Comparison of ENCODE assay signal across 9 cellular contexts in genomic region chr12:5648692-5649338, GRCh38.
DNase-seq lines count a peak whose midpoint lies in the region; ATAC-seq and TF ChIP-seq lines count a peak whose summit lies in the region.
"Had no signal": no experiment of that assay in that cellular context is flagged by ENCODE, and none has a peak within 500 bp of the region (broad histone marks: within the 10 kb centered on the region; RNA-seq: fewer than 3 reads in every experiment).

No MANE protein-coding gene starts in this region.

- H3K4me3 ChIP-seq in IMR-90 (ENCODE audit: insufficient read depth, low read depth, low read length) (no peak overlapping the region), upper lobe of left lung (no peak overlapping the region)

- DNase-seq in AG08395 (ENCODE audit: low spot score), result peak; percentile 56
- DNase-seq in IMR-90, result peak; percentile 58
- DNase-seq in RWPE1 (ENCODE audit: low spot score), result peak; percentile 12
- DNase-seq in left ventricle myocardium superior, result no peak
- DNase-seq in upper lobe of left lung, result no peak
- DNase-seq: activated naive CD8-positive, alpha-beta T cell treated with anti-CD3 and anti-CD28 coated beads, Interleukin-2, amount 10 ng/mL, durations not matched to agents 7 days and 5 days had no signal

- 86% methylated on average over 2 of the region's 9 CpGs; no CpG with 5 or more reads in 1 of the 2 experiments for WGBS in IMR-90 (ENCODE audit: extremely low coverage in 2 of 2, insufficient read length in 1 of 2), 2 experiments
- 44 to 60% methylated on average over 7 to 9 of the region's 9 CpGs for WGBS in upper lobe of left lung, 2 donors

- TF ChIP-seq CTCF in IMR-90 (conservative IDR thresholded peaks at IDR 0.05; ENCODE audit: low read depth, low read length) (peak; percentile 67), RWPE1 (conservative IDR thresholded peaks at IDR 0.05; ENCODE audit: low read depth) (no peak), upper lobe of left lung (IDR thresholded peaks at IDR 0.05) (peak in 4 of 6 experiments; percentile 24 to 43 (median 30))

- H4K91ac ChIP-seq in IMR-90 (ENCODE audit: insufficient read depth, low read depth, low read length), result no peak overlapping the region

- H3K4me1 ChIP-seq in IMR-90 (ENCODE audit: control insufficient read depth, insufficient read depth, low read length) (no peaks in the 10 kb centered on the region), upper lobe of left lung (peaks cover 0 to 10% (median 4%) of the 10 kb centered on the region in 4 donors)

- no peak overlapping the region for H2AFZ ChIP-seq in IMR-90 (replicated peaks; ENCODE audit: low read length, poor library complexity)

- ATAC-seq in IMR-90 (ENCODE audit: low read depth) (peak; percentile 88), left ventricle myocardium superior (peak; percentile 61), upper lobe of left lung (ENCODE audit: low FRiP score in 2 of 2) (peak; percentile 45 to 71), HG03354 (IDR thresholded peaks at IDR 0.05; ENCODE audit: poor library complexity, severe bottlenecking, unreplicated experiment) (no peak), HG02840 (IDR thresholded peaks at IDR 0.05; ENCODE audit: low FRiP score, unreplicated experiment) (no peak), GM21576 (IDR thresholded peaks at IDR 0.05; ENCODE audit: unreplicated experiment) (no peak)

- no peak overlapping the region for H2BK15ac ChIP-seq in IMR-90 (ENCODE audit: low read depth, low read length)

- TF ChIP-seq POLR2A in IMR-90 (IDR thresholded peaks at IDR 0.05; ENCODE audit: low read depth, low read length), result no peak
- TF ChIP-seq POLR2A in upper lobe of left lung (IDR thresholded peaks at IDR 0.05), result no peak

- no peak overlapping the region for H3K23ac ChIP-seq in IMR-90 (ENCODE audit: low read depth, low read length)

- no peak overlapping the region for H2BK5ac ChIP-seq in IMR-90 (ENCODE audit: low read depth, low read length, poor library complexity, severe bottlenecking)

- intact Hi-C loops in IMR-90 (cut with micrococcal nuclease), result loop anchor here (1.0 kb wide), 1 partner anchor 220 kb away; no protein-coding TSS in a partner anchor
- intact Hi-C loops in left ventricle myocardium superior (cut with micrococcal nuclease), result loop anchor here (5.0 kb wide), 1 partner anchor 222 kb away; no protein-coding TSS in a partner anchor

- H3K9me3 ChIP-seq in IMR-90 (ENCODE audit: control insufficient read depth, insufficient read depth, low read length) (no peaks in the 10 kb centered on the region), upper lobe of left lung (no peaks in the 10 kb centered on the region)

- CTCF ChIA-PET in IMR-90 (lab: Yijun Ruan, JAX) (interaction anchor here (0.7 to 2.8 kb wide), 21 partner anchors 8 to 229 kb away, joined by 3 to 13 read pairs (median 3); no protein-coding TSS in a partner anchor), RWPE1 (lab: Yijun Ruan, JAX) (interaction anchor here (0.8 to 1.2 kb wide), 4 partner anchors 24 to 779 kb away, joined by 3 to 4 read pairs (median 4); no protein-coding TSS in a partner anchor)

- H3K36me3 ChIP-seq in IMR-90 (ENCODE audit: control insufficient read depth, insufficient read depth, low read length) (no peaks in the 10 kb centered on the region), upper lobe of left lung (no peaks in the 10 kb centered on the region)

- no TSS peak for BruUV-seq in IMR-90 (replicated peaks; lab: Mats Ljungman, UMichigan)

- H3K4ac ChIP-seq in IMR-90 (ENCODE audit: low read depth, low read length), result no peak overlapping the region

- H2AK9ac ChIP-seq in IMR-90 (replicated peaks; ENCODE audit: low read depth, low read length, poor library complexity), result no peak overlapping the region

- in situ Hi-C loops in IMR-90 (cut with MboI; ENCODE audit: low sequenced_read_pairs), result no loop called here

- TF ChIP-seq EP300 in upper lobe of left lung (IDR thresholded peaks at IDR 0.05), result no peak

- no peak overlapping the region for H3K56ac ChIP-seq in IMR-90 (ENCODE audit: extremely low read depth, insufficient read depth, low read length)

- peak; percentile 74 for TF ChIP-seq RAD21 in IMR-90 (IDR thresholded peaks at IDR 0.05; ENCODE audit: low read length)

- no peak overlapping the region for H3K27ac ChIP-seq in IMR-90 (ENCODE audit: insufficient read depth, low read length)
- H3K27ac ChIP-seq in RWPE1, result no peak overlapping the region
- H3K27ac ChIP-seq in upper lobe of left lung, result no peak overlapping the region

- no peak overlapping the region for H3K4me2 ChIP-seq in IMR-90 (ENCODE audit: low read depth, low read length)

- POLR2A ChIA-PET in IMR-90 (lab: Charles Lee; ENCODE audit: unreplicated experiment), result interaction anchor here (0.5 kb wide), 1 partner anchor 41 kb away, joined by 3 read pairs; no protein-coding TSS in a partner anchor
- POLR2A ChIA-PET in RWPE1 (lab: Yijun Ruan, JAX; ENCODE audit: low non-redundant PET), result no interaction called here

- H2AK5ac ChIP-seq in IMR-90 (ENCODE audit: low read depth, low read length), result no peak overlapping the region

- H3K18ac ChIP-seq in IMR-90 (ENCODE audit: low read depth, low read length), result no peak overlapping the region

- H2BK20ac ChIP-seq in IMR-90 (ENCODE audit: low read depth, low read length), result no peak overlapping the region

- no peaks in the 10 kb centered on the region for H3K9me1 ChIP-seq in IMR-90 (ENCODE audit: insufficient read depth, low read length)

- H3K79me1 ChIP-seq in IMR-90 (ENCODE audit: low read depth in 1 of 2, low read length in 2 of 2), result no peaks in the 10 kb centered on the region

- no peak overlapping the region for H4K8ac ChIP-seq in IMR-90 (ENCODE audit: low read depth in 2 of 2, low read length in 2 of 2)

- H3K27me3 ChIP-seq in IMR-90 (ENCODE audit: control insufficient read depth, insufficient read depth, low read length), result peaks cover 17% of the 10 kb centered on the region
- H3K27me3 ChIP-seq in upper lobe of left lung, result no peaks in the 10 kb centered on the region

- no peaks in the 10 kb centered on the region for H4K20me1 ChIP-seq in IMR-90 (ENCODE audit: insufficient read depth, low read length)

- H4K5ac ChIP-seq in IMR-90 (ENCODE audit: low read depth, low read length), result no peak overlapping the region

- no peak overlapping the region for H2BK120ac ChIP-seq in IMR-90 (ENCODE audit: low read depth, low read length)

- H3K9ac ChIP-seq in IMR-90 (ENCODE audit: low read depth, low read length), result no peak overlapping the region

- dilution Hi-C loops in IMR-90 (cut with HindIII; ENCODE audit: low sequenced_read_pairs, unreplicated experiment), result no loop called here

- H3K14ac ChIP-seq in IMR-90 (replicated peaks; ENCODE audit: low read depth, low read length), result no peak overlapping the region

TF ChIP-seq in IMR-90, 13 proteins besides CTCF, POLR2A, EP300 and RAD21:
- TF ChIP-seq SMC3 (IDR thresholded peaks at IDR 0.05; ENCODE audit: low read depth, low read length) (peak; percentile 65), BHLHE40 (IDR thresholded peaks at IDR 0.05; ENCODE audit: low read depth, low read length) (no peak), NFE2L2 (IDR thresholded peaks at IDR 0.05; ENCODE audit: low read depth, low read length) (no peak), CEBPB (IDR thresholded peaks at IDR 0.05; ENCODE audit: low read depth, low read length) (no peak), RCOR1 (IDR thresholded peaks at IDR 0.05; ENCODE audit: insufficient replicate concordance, low read length) (no peak), MAFK (IDR thresholded peaks at IDR 0.05; ENCODE audit: low read depth, low read length) (no peak), FOS (IDR thresholded peaks at IDR 0.05; ENCODE audit: low read depth, low read length) (no peak), ELK1 (IDR thresholded peaks at IDR 0.05; ENCODE audit: borderline replicate concordance, low read depth, low read length) (no peak), MAZ (IDR thresholded peaks at IDR 0.05; ENCODE audit: borderline replicate concordance, low read depth, low read length) (peak; percentile 39; the same call in 1 of the 2 replicates), CHD1 (IDR thresholded peaks at IDR 0.05; ENCODE audit: low read depth, low read length) (no peak), RFX5 (IDR thresholded peaks at IDR 0.05; ENCODE audit: low read depth, low read length) (no peak), MXI1 (IDR thresholded peaks at IDR 0.05; ENCODE audit: borderline replicate concordance, low read depth, low read length) (no peak), USF2 (IDR thresholded peaks at IDR 0.05; ENCODE audit: low read depth, low read length) (no peak)
TF ChIP-seq in IMR-90: peak in this region for 2.

Comparison
In these comparisons a context has a peak if more than half of its experiments do, and no peak if none do; other contexts are left out.
1. DNase-seq: peak in AG08395 (single experiment), IMR-90 (single experiment) and RWPE1 (single experiment); none in left ventricle myocardium superior (single experiment) and upper lobe of left lung (0 of 2).
2. ATAC-seq: peak in IMR-90 (single experiment), left ventricle myocardium superior (single experiment) and upper lobe of left lung (2 of 2); none in HG03354 (single experiment), HG02840 (single experiment) and GM21576 (single experiment).